In genomic region chr17:10369239-10369638, GRCh38 we compare ENCODE assay signal across 43 cellular contexts. TPM values are rescaled to one million over a fixed set of nuclear protein-coding genes. Genes with fewer than 3 reads are reported as not detected.
"Had no signal": no experiment of that assay in that cellular context is flagged by ENCODE, and none has a peak within 500 bp of the region (broad histone marks: within the 10 kb centered on the region; RNA-seq: fewer than 3 reads in every experiment).

No MANE protein-coding gene starts in this region.

- H3K4me3 Mint-ChIP-seq: activated naive CD4-positive, alpha-beta T cell treated with anti-CD3 and anti-CD28 coated beads for 36 hours; activated naive CD4-positive, alpha-beta T cell treated with anti-CD3 and anti-CD28 coated beads, Interleukin-2, amount 10 ng/mL, durations not matched to agents 7 days and 5 days; activated naive CD4-positive, alpha-beta T cell treated with anti-CD3 and anti-CD28 coated beads, Interleukin-2, amount 50 U/mL, for 24 hours; activated naive CD8-positive, alpha-beta T cell; activated naive CD8-positive, alpha-beta T cell treated with anti-CD3 and anti-CD28 coated beads for 36 hours; activated naive CD8-positive, alpha-beta T cell treated with anti-CD3 and anti-CD28 coated beads, Interleukin-2, amount 10 ng/mL, durations not matched to agents 7 days and 5 days; activated naive CD8-positive, alpha-beta T cell treated with anti-CD3 and anti-CD28 coated beads, Interleukin-2, amount 50 U/mL, for 24 hours; activated T-cell treated with anti-CD3 and anti-CD28 coated beads, Interleukin-2, amount 50 U/mL, for 4 hours; activated T-cell treated with anti-CD3 and anti-CD28 coated beads, Interleukin-2, amount 50 U/mL, for 72 hours; activated T-helper 1 cell treated with anti-CD3 and anti-CD28 coated beads, Interleukin-12 subunit alpha, Interleukin-12 subunit beta, Interleukin-2, Interleukin-4 antibody, amounts not matched to agents 30 ng/mL and 10 ng/mL and 1 ng/mL, durations not matched to agents 14 hours and 24 hours and 36 hours; activated T-helper 17 cell treated with anti-CD3 and anti-CD28 coated beads, Interleukin-2, amount 50 U/mL, for 72 hours; brain; central memory CD8-positive, alpha-beta T cell had no signal

- H3K4me1 ChIP-seq: adrenal gland, ascending aorta, body of pancreas, breast epithelium had no signal

- H3K9me3 Mint-ChIP-seq: activated naive CD4-positive, alpha-beta T cell treated with anti-CD3 and anti-CD28 coated beads for 36 hours; activated naive CD4-positive, alpha-beta T cell treated with anti-CD3 and anti-CD28 coated beads, Interleukin-2, amount 10 ng/mL, durations not matched to agents 7 days and 5 days; activated naive CD4-positive, alpha-beta T cell treated with anti-CD3 and anti-CD28 coated beads, Interleukin-2, amount 50 U/mL, for 24 hours; activated naive CD4-positive, alpha-beta T cell treated with anti-CD3 and anti-CD28 coated beads, Interleukin-2, amount 50 U/mL, for 72 hours; activated naive CD8-positive, alpha-beta T cell treated with anti-CD3 and anti-CD28 coated beads for 36 hours; activated naive CD8-positive, alpha-beta T cell treated with anti-CD3 and anti-CD28 coated beads, Interleukin-2, amount 10 ng/mL, durations not matched to agents 7 days and 5 days; activated naive CD8-positive, alpha-beta T cell treated with anti-CD3 and anti-CD28 coated beads, Interleukin-2, amount 50 U/mL, for 24 hours; activated T-cell treated with anti-CD3 and anti-CD28 coated beads, Interleukin-2, amount 50 U/mL, for 4 hours; activated T-cell treated with anti-CD3 and anti-CD28 coated beads, Interleukin-2, amount 50 U/mL, for 72 hours; activated T-helper 1 cell treated with anti-CD3 and anti-CD28 coated beads, Interleukin-12 subunit alpha, Interleukin-12 subunit beta, Interleukin-2, Interleukin-4 antibody, amounts not matched to agents 30 ng/mL and 10 ng/mL and 1 ng/mL, durations not matched to agents 14 hours and 24 hours and 36 hours; activated T-helper 17 cell treated with anti-CD3 and anti-CD28 coated beads, Interleukin-2, amount 50 U/mL, for 72 hours; activated T-helper 2 cell treated with anti-CD3 and anti-CD28 coated beads, Interferon-gamma antibody, Interleukin-2, Interleukin-4, amounts not matched to agents 10 μg/mL and 5 μg/mL and 100 μg/mL, durations not matched to agents 14 hours and 24 hours and 36 hours; brain; central memory CD8-positive, alpha-beta T cell had no signal

- H3K9me3 ChIP-seq: adrenal gland, ascending aorta, body of pancreas, breast epithelium had no signal

- H3K27me3 ChIP-seq: adrenal gland, ascending aorta, body of pancreas, brain microvascular endothelial cell, breast epithelium had no signal

- H3K27ac ChIP-seq: adrenal gland, ascending aorta, body of pancreas, brain microvascular endothelial cell, breast epithelium, cardiac muscle cell had no signal

- DNase-seq: activated effector memory CD4-positive, alpha-beta T cell treated with anti-CD3 and anti-CD28 coated beads, Interleukin-2, amount 50 U/mL, for 16 hours; activated effector memory CD4-positive, alpha-beta T cell treated with Interleukin-2 at 50 U/mL for 16 hours; activated gamma-delta T cell; activated gamma-delta T cell treated with Interleukin-2 at 50 U/mL for 16 hours; activated naive CD4-positive, alpha-beta T cell; activated naive CD4-positive, alpha-beta T cell treated with anti-CD3 and anti-CD28 coated beads for 36 hours; activated naive CD4-positive, alpha-beta T cell treated with anti-CD3 and anti-CD28 coated beads, Interleukin-2, amount 10 ng/mL, durations not matched to agents 7 days and 5 days; activated naive CD4-positive, alpha-beta T cell treated with anti-CD3 and anti-CD28 coated beads, Interleukin-2, amount 50 U/mL, for 16 hours; activated naive CD4-positive, alpha-beta T cell treated with Interleukin-2 at 50 U/mL for 16 hours; activated naive CD8-positive, alpha-beta T cell treated with anti-CD3 and anti-CD28 coated beads for 36 hours; activated naive CD8-positive, alpha-beta T cell treated with anti-CD3 and anti-CD28 coated beads, Interleukin-2, amount 10 ng/mL, durations not matched to agents 7 days and 5 days; activated naive CD8-positive, alpha-beta T cell treated with anti-CD3 and anti-CD28 coated beads, Interleukin-2, amount 50 U/mL, for 24 hours; activated T-cell treated with anti-CD3 and anti-CD28 coated beads, Interleukin-2, amount 50 U/mL, for 4 hours; activated T-cell treated with anti-CD3 and anti-CD28 coated beads, Interleukin-2, amount 50 U/mL, for 48 hours; activated T-cell treated with anti-CD3 and anti-CD28 coated beads, Interleukin-2, amount 50 U/mL, for 72 hours; adrenal gland; amniotic stem cell; amygdala; anterior cingulate cortex; aorta; body of pancreas; brain microvascular endothelial cell; caudate nucleus; central memory CD4-positive, alpha-beta T cell; cerebellar nuclear complex had no signal

- H3K4me1 Mint-ChIP-seq: activated naive CD4-positive, alpha-beta T cell treated with anti-CD3 and anti-CD28 coated beads, Interleukin-2, amount 10 ng/mL, durations not matched to agents 7 days and 5 days; activated naive CD4-positive, alpha-beta T cell treated with anti-CD3 and anti-CD28 coated beads, Interleukin-2, amount 50 U/mL, for 24 hours; activated naive CD8-positive, alpha-beta T cell treated with anti-CD3 and anti-CD28 coated beads for 36 hours; activated naive CD8-positive, alpha-beta T cell treated with anti-CD3 and anti-CD28 coated beads, Interleukin-2, amount 10 ng/mL, durations not matched to agents 7 days and 5 days; activated naive CD8-positive, alpha-beta T cell treated with anti-CD3 and anti-CD28 coated beads, Interleukin-2, amount 50 U/mL, for 24 hours; activated T-helper 17 cell treated with anti-CD3 and anti-CD28 coated beads, Interleukin-2, amount 50 U/mL, for 72 hours; brain; central memory CD8-positive, alpha-beta T cell had no signal

- ATAC-seq: activated naive CD4-positive, alpha-beta T cell treated with anti-CD3 and anti-CD28 coated beads, Interleukin-2, amount 50 U/mL, for 72 hours; activated naive CD8-positive, alpha-beta T cell treated with anti-CD3 and anti-CD28 coated beads, Interleukin-2, amount 50 U/mL, for 24 hours; activated T-cell treated with anti-CD3 and anti-CD28 coated beads, Interleukin-2, amount 50 U/mL, for 4 hours; activated T-cell treated with anti-CD3 and anti-CD28 coated beads, Interleukin-2, amount 50 U/mL, for 72 hours; activated T-helper 17 cell treated with anti-CD3 and anti-CD28 coated beads, Interleukin-2, amount 50 U/mL, for 72 hours; body of pancreas had no signal

- FAIRE-seq: astrocyte, bronchial epithelial cell, colon had no signal

- H3K36me3 Mint-ChIP-seq: activated naive CD4-positive, alpha-beta T cell treated with anti-CD3 and anti-CD28 coated beads, Interleukin-2, amount 10 ng/mL, durations not matched to agents 7 days and 5 days; activated naive CD4-positive, alpha-beta T cell treated with anti-CD3 and anti-CD28 coated beads, Interleukin-2, amount 50 U/mL, for 24 hours; activated naive CD4-positive, alpha-beta T cell treated with anti-CD3 and anti-CD28 coated beads, Interleukin-2, amount 50 U/mL, for 72 hours; activated naive CD8-positive, alpha-beta T cell; activated naive CD8-positive, alpha-beta T cell treated with anti-CD3 and anti-CD28 coated beads for 36 hours; activated naive CD8-positive, alpha-beta T cell treated with anti-CD3 and anti-CD28 coated beads, Interleukin-2, amount 10 ng/mL, durations not matched to agents 7 days and 5 days; brain had no signal

- H3K27me3 Mint-ChIP-seq: activated naive CD4-positive, alpha-beta T cell treated with anti-CD3 and anti-CD28 coated beads, Interleukin-2, amount 10 ng/mL, durations not matched to agents 7 days and 5 days; activated naive CD8-positive, alpha-beta T cell; activated T-helper 17 cell treated with anti-CD3 and anti-CD28 coated beads, Interleukin-2, amount 50 U/mL, for 72 hours; brain had no signal

- H3K36me3 ChIP-seq: adrenal gland, ascending aorta, brain microvascular endothelial cell, breast epithelium, cardiac muscle cell had no signal

- H3K27ac Mint-ChIP-seq: activated naive CD4-positive, alpha-beta T cell treated with anti-CD3 and anti-CD28 coated beads for 36 hours; activated naive CD4-positive, alpha-beta T cell treated with anti-CD3 and anti-CD28 coated beads, Interleukin-2, amount 10 ng/mL, durations not matched to agents 7 days and 5 days; activated naive CD4-positive, alpha-beta T cell treated with anti-CD3 and anti-CD28 coated beads, Interleukin-2, amount 50 U/mL, for 24 hours; activated naive CD4-positive, alpha-beta T cell treated with anti-CD3 and anti-CD28 coated beads, Interleukin-2, amount 50 U/mL, for 72 hours; activated naive CD8-positive, alpha-beta T cell; activated naive CD8-positive, alpha-beta T cell treated with anti-CD3 and anti-CD28 coated beads for 36 hours; activated naive CD8-positive, alpha-beta T cell treated with anti-CD3 and anti-CD28 coated beads, Interleukin-2, amount 10 ng/mL, durations not matched to agents 7 days and 5 days; activated naive CD8-positive, alpha-beta T cell treated with anti-CD3 and anti-CD28 coated beads, Interleukin-2, amount 50 U/mL, for 24 hours; activated T-cell treated with anti-CD3 and anti-CD28 coated beads, Interleukin-2, amount 50 U/mL, for 72 hours; activated T-helper 1 cell treated with anti-CD3 and anti-CD28 coated beads, Interleukin-12 subunit alpha, Interleukin-12 subunit beta, Interleukin-2, Interleukin-4 antibody, amounts not matched to agents 30 ng/mL and 10 ng/mL and 1 ng/mL, durations not matched to agents 14 hours and 24 hours and 36 hours; activated T-helper 17 cell treated with anti-CD3 and anti-CD28 coated beads, Interleukin-2, amount 50 U/mL, for 72 hours; activated T-helper 2 cell treated with anti-CD3 and anti-CD28 coated beads, Interferon-gamma antibody, Interleukin-2, Interleukin-4, amounts not matched to agents 10 μg/mL and 5 μg/mL and 100 μg/mL, durations not matched to agents 14 hours and 24 hours and 36 hours; brain had no signal

- H3K4me3 ChIP-seq: adrenal gland, ascending aorta, body of pancreas, breast epithelium, cardiac muscle cell had no signal

RNA-seq across cellular contexts. Expression of gene MYH13, which starts 3.6 kb away (rescaled TPM):
- total RNA-seq: activated naive CD4-positive, alpha-beta T cell treated with anti-CD3 and anti-CD28 coated beads for 36 hours; activated naive CD4-positive, alpha-beta T cell treated with anti-CD3 and anti-CD28 coated beads, Interleukin-2, amount 50 U/mL, for 72 hours; activated naive CD8-positive, alpha-beta T cell treated with anti-CD3 and anti-CD28 coated beads for 36 hours; activated naive CD8-positive, alpha-beta T cell treated with anti-CD3 and anti-CD28 coated beads, Interleukin-2, amount 10 ng/mL, durations not matched to agents 7 days and 5 days; activated T-cell treated with anti-CD3 and anti-CD28 coated beads, Interleukin-2, amount 50 U/mL, for 4 hours; activated T-cell treated with anti-CD3 and anti-CD28 coated beads, Interleukin-2, amount 50 U/mL, for 72 hours; activated T-helper 1 cell treated with anti-CD3 and anti-CD28 coated beads, Interleukin-12 subunit alpha, Interleukin-12 subunit beta, Interleukin-2, Interleukin-4 antibody, amounts not matched to agents 30 ng/mL and 10 ng/mL and 1 ng/mL, durations not matched to agents 14 hours and 24 hours and 36 hours; activated T-helper 17 cell treated with anti-CD3 and anti-CD28 coated beads, Interleukin-2, amount 50 U/mL, for 72 hours; activated T-helper 2 cell treated with anti-CD3 and anti-CD28 coated beads, Interferon-gamma antibody, Interleukin-2, Interleukin-4, amounts not matched to agents 10 μg/mL and 5 μg/mL and 100 μg/mL, durations not matched to agents 14 hours and 24 hours and 36 hours; adrenal gland; aorta; ascending aorta; astrocyte; body of pancreas; breast epithelium; bronchial epithelial cell; cardiac septum; cerebellum; chondrocyte had no signal
- polyA plus RNA-seq: adrenal gland, aorta, cardiac muscle cell had no signal

RNA-seq across cellular contexts. Expression of gene MYH8, which starts 52.5 kb away (rescaled TPM):
- total RNA-seq: activated naive CD4-positive, alpha-beta T cell treated with anti-CD3 and anti-CD28 coated beads for 36 hours; activated naive CD4-positive, alpha-beta T cell treated with anti-CD3 and anti-CD28 coated beads, Interleukin-2, amount 50 U/mL, for 72 hours; activated naive CD8-positive, alpha-beta T cell treated with anti-CD3 and anti-CD28 coated beads for 36 hours; activated naive CD8-positive, alpha-beta T cell treated with anti-CD3 and anti-CD28 coated beads, Interleukin-2, amount 10 ng/mL, durations not matched to agents 7 days and 5 days; activated T-cell treated with anti-CD3 and anti-CD28 coated beads, Interleukin-2, amount 50 U/mL, for 4 hours; activated T-cell treated with anti-CD3 and anti-CD28 coated beads, Interleukin-2, amount 50 U/mL, for 72 hours; activated T-helper 1 cell treated with anti-CD3 and anti-CD28 coated beads, Interleukin-12 subunit alpha, Interleukin-12 subunit beta, Interleukin-2, Interleukin-4 antibody, amounts not matched to agents 30 ng/mL and 10 ng/mL and 1 ng/mL, durations not matched to agents 14 hours and 24 hours and 36 hours; activated T-helper 17 cell treated with anti-CD3 and anti-CD28 coated beads, Interleukin-2, amount 50 U/mL, for 72 hours; activated T-helper 2 cell treated with anti-CD3 and anti-CD28 coated beads, Interferon-gamma antibody, Interleukin-2, Interleukin-4, amounts not matched to agents 10 μg/mL and 5 μg/mL and 100 μg/mL, durations not matched to agents 14 hours and 24 hours and 36 hours; adrenal gland; aorta; ascending aorta; astrocyte; body of pancreas; breast epithelium; bronchial epithelial cell; cardiac muscle cell; chondrocyte had no signal
- polyA plus RNA-seq: adipose tissue, adrenal gland, aorta, cardiac muscle cell had no signal
